In genomic region chrX:70454441-70455365, GRCh38 we compare ENCODE assay signal across 7 cellular contexts. TPM values are rescaled to one million over a fixed set of nuclear protein-coding genes. Genes with fewer than 3 reads are reported as not detected.
DNase-seq lines count a peak whose midpoint lies in the region; ATAC-seq and TF ChIP-seq lines count a peak whose summit lies in the region.

No MANE protein-coding gene starts in this region.

- H3K9me3 Mint-ChIP-seq in dendritic cell treated with granulocyte-macrophage colony-stimulating factor and Interleukin-4, amounts not matched to agents 40 ng/mL and 50 ng/mL, for 4 days: no peaks in the 10 kb centered on the region
- no peaks in the 10 kb centered on the region for H3K9me3 Mint-ChIP-seq in stimulated activated naive B cell treated with anti-CD40 and anti-IgM and Interleukin-4, amounts not matched to agents 10 μg/mL and 1 μg/mL and 100 μg/mL, for 72 hours

- ATAC-seq in GM18517 (IDR thresholded peaks at IDR 0.05; ENCODE audit: unreplicated experiment): peak; percentile 45
- ATAC-seq in HG03039 (IDR thresholded peaks at IDR 0.05; ENCODE audit: unreplicated experiment): peak; percentile 45
- ATAC-seq in lung (ENCODE audit: insufficient read depth, low FRiP score): peak; percentile 87
- peak; percentile 33 to 55 for ATAC-seq in stimulated activated naive B cell treated with anti-CD40 and anti-IgM and Interleukin-4, amounts not matched to agents 10 μg/mL and 1 μg/mL and 100 μg/mL, for 72 hours (replicated peaks)

- no peaks in the 10 kb centered on the region for H3K27me3 ChIP-seq in lung (ENCODE audit: control insufficient read depth, insufficient read depth)

- intact Hi-C loops in dendritic cell treated with granulocyte-macrophage colony-stimulating factor and Interleukin-4, amounts not matched to agents 40 ng/mL and 50 ng/mL, for 4 days (cut with micrococcal nuclease): loop anchor here (5.0 to 10.0 kb wide), 2 partner anchors 100 to 208 kb away; no protein-coding TSS in a partner anchor

- H3K27ac Mint-ChIP-seq in dendritic cell treated with granulocyte-macrophage colony-stimulating factor and Interleukin-4, amounts not matched to agents 40 ng/mL and 50 ng/mL, for 4 days: no peak overlapping the region
- no peak overlapping the region for H3K27ac Mint-ChIP-seq in stimulated activated naive B cell treated with anti-CD40 and anti-IgM and Interleukin-4, amounts not matched to agents 10 μg/mL and 1 μg/mL and 100 μg/mL, for 72 hours

- peaks cover 28% of the 10 kb centered on the region for H3K4me1 Mint-ChIP-seq in dendritic cell treated with granulocyte-macrophage colony-stimulating factor and Interleukin-4, amounts not matched to agents 40 ng/mL and 50 ng/mL, for 4 days (ENCODE audit: low read depth)
- peaks cover 28 to 49% of the 10 kb centered on the region in 2 donors for H3K4me1 Mint-ChIP-seq in stimulated activated naive B cell treated with anti-CD40 and anti-IgM and Interleukin-4, amounts not matched to agents 10 μg/mL and 1 μg/mL and 100 μg/mL, for 72 hours

- no peaks in the 10 kb centered on the region for H3K36me3 Mint-ChIP-seq in dendritic cell treated with granulocyte-macrophage colony-stimulating factor and Interleukin-4, amounts not matched to agents 40 ng/mL and 50 ng/mL, for 4 days (ENCODE audit: low read depth)
- no peaks in the 10 kb centered on the region for H3K36me3 Mint-ChIP-seq in stimulated activated naive B cell treated with anti-CD40 and anti-IgM and Interleukin-4, amounts not matched to agents 10 μg/mL and 1 μg/mL and 100 μg/mL, for 72 hours

- WGBS in lung, 2 donors: 13 to 34% methylated on average over 23 to 48 of the region's 48 CpGs

- TF ChIP-seq CTCF in lung (IDR thresholded peaks at IDR 0.05; ENCODE audit: control extremely low read depth, extremely low read depth): peak; percentile 51

- peak overlapping the region; percentile 33 for H3K4me3 ChIP-seq in lung

- H3K27ac ChIP-seq in lung (ENCODE audit: low read depth in 1 of 2, low read length in 1 of 2): peak overlapping the region; percentile 71 to 92

- no peaks in the 10 kb centered on the region for H3K9me3 ChIP-seq in lung (ENCODE audit: control insufficient read depth in 2 of 2, insufficient read depth in 1 of 2, low read length in 1 of 2)

- H3K27me3 Mint-ChIP-seq in dendritic cell treated with granulocyte-macrophage colony-stimulating factor and Interleukin-4, amounts not matched to agents 40 ng/mL and 50 ng/mL, for 4 days: peaks cover 72% of the 10 kb centered on the region
- H3K27me3 Mint-ChIP-seq in stimulated activated naive B cell treated with anti-CD40 and anti-IgM and Interleukin-4, amounts not matched to agents 10 μg/mL and 1 μg/mL and 100 μg/mL, for 72 hours: peaks cover 0 to 7% of the 10 kb centered on the region in 2 donors

- no peaks in the 10 kb centered on the region for H3K36me3 ChIP-seq in lung (ENCODE audit: control insufficient read depth in 2 of 2, insufficient read depth in 2 of 2, low read length in 2 of 2)

- peaks cover 0 to 2% of the 10 kb centered on the region in 2 donors for H3K4me1 ChIP-seq in lung (ENCODE audit: control insufficient read depth in 2 of 2, insufficient read depth in 2 of 2, low read length in 2 of 2)

- H3K4me3 Mint-ChIP-seq in dendritic cell treated with granulocyte-macrophage colony-stimulating factor and Interleukin-4, amounts not matched to agents 40 ng/mL and 50 ng/mL, for 4 days: peak overlapping the region; percentile 32
- peak overlapping the region; percentile 79 to 84 for H3K4me3 Mint-ChIP-seq in stimulated activated naive B cell treated with anti-CD40 and anti-IgM and Interleukin-4, amounts not matched to agents 10 μg/mL and 1 μg/mL and 100 μg/mL, for 72 hours

- peak; percentile 80 for DNase-seq in NCI-H2171 (lab: John Stamatoyannopoulos, UW)
- DNase-seq in activated CD4-positive, alpha-beta T cell treated with anti-CD3 and anti-CD28 coated beads for 1 hour: peak; percentile 33
- DNase-seq in lung (ENCODE audit: low spot score): peak; percentile 82
- no peak for DNase-seq in stimulated activated naive B cell treated with anti-CD40 and anti-IgM and Interleukin-4, amounts not matched to agents 10 μg/mL and 1 μg/mL and 100 μg/mL, for 72 hours

RNA-seq across cellular contexts. Expression of gene DLG3, which starts 10.1 kb away (rescaled TPM):
- total RNA-seq in lung: 10 to 100 TPM; 26.7 to 31.5 TPM
- polyA plus RNA-seq in lung: 10 to 100 TPM in 1 of 2 donors, 1 to 10 TPM in 1; 9.3 to 10.5 TPM

RNA-seq across cellular contexts. Expression of gene GDPD2, which starts 31.6 kb away (rescaled TPM):
- total RNA-seq in lung: not detected
- polyA plus RNA-seq in lung: not detected
